In genomic region chr9:136710543-136710942, GRCh38 we compare ENCODE assay signal across 19 cellular contexts. TPM values are rescaled to one million over a fixed set of nuclear protein-coding genes. Genes with fewer than 3 reads are reported as not detected.
"Had no signal": no experiment of that assay in that cellular context is flagged by ENCODE, and none has a peak within 500 bp of the region (broad histone marks: within the 10 kb centered on the region; RNA-seq: fewer than 3 reads in every experiment).

No MANE protein-coding gene starts in this region.

- H3K36me3 Mint-ChIP-seq: naive thymus-derived CD4-positive, alpha-beta T cell had no signal

- H3K27me3 ChIP-seq: right lobe of liver had no signal

- H3K27ac ChIP-seq: esophagus muscularis mucosa, left lung, thoracic aorta had no signal

- H3K36me3 ChIP-seq: esophagus muscularis mucosa, left lung, right lobe of liver, thoracic aorta had no signal

- ATAC-seq: mucosa of descending colon; naive thymus-derived CD4-positive, alpha-beta T cell; right lobe of liver; stimulated activated naive CD8-positive, alpha-beta T cell treated with anti-CD3 and anti-CD28 coated beads, Interleukin-15, amount 100 ng/mL, for 72 hours had no signal

- H3K4me3 ChIP-seq: esophagus muscularis mucosa, left lung, mucosa of descending colon, right lobe of liver, thoracic aorta had no signal

- FAIRE-seq: colon, kidney had no signal

- DNase-seq: activated CD4-positive, CD25-positive, alpha-beta regulatory T cell treated with anti-CD3 and anti-CD28 coated beads, Interleukin-2, amount 50 U/mL, for 72 hours; hippocampal formation; kidney; left lung; mucosa of descending colon; naive thymus-derived CD4-positive, alpha-beta T cell; occipital lobe; right lobe of liver; stimulated activated naive CD8-positive, alpha-beta T cell treated with anti-CD3 and anti-CD28 coated beads, Interleukin-15, amount 100 ng/mL, for 72 hours; T-helper 9 cell had no signal

- H3K9me3 ChIP-seq: esophagus muscularis mucosa, left lung, mucosa of descending colon, right lobe of liver, thoracic aorta had no signal

- H3K4me3 Mint-ChIP-seq: activated T-helper 1 cell treated with anti-CD3 and anti-CD28 coated beads, Interleukin-12 subunit alpha, Interleukin-12 subunit beta, Interleukin-2, Interleukin-4 antibody, amounts not matched to agents 30 ng/mL and 10 ng/mL and 1 ng/mL, durations not matched to agents 14 hours and 24 hours and 36 hours had no signal

- H3K9me3 Mint-ChIP-seq: activated T-helper 1 cell treated with anti-CD3 and anti-CD28 coated beads, Interleukin-12 subunit alpha, Interleukin-12 subunit beta, Interleukin-2, Interleukin-4 antibody, amounts not matched to agents 30 ng/mL and 10 ng/mL and 1 ng/mL, durations not matched to agents 14 hours and 24 hours and 36 hours; naive thymus-derived CD4-positive, alpha-beta T cell; stimulated activated naive CD8-positive, alpha-beta T cell treated with anti-CD3 and anti-CD28 coated beads, Interleukin-15, amount 100 ng/mL, for 72 hours had no signal

- H3K27ac Mint-ChIP-seq: activated T-helper 1 cell treated with anti-CD3 and anti-CD28 coated beads, Interleukin-12 subunit alpha, Interleukin-12 subunit beta, Interleukin-2, Interleukin-4 antibody, amounts not matched to agents 30 ng/mL and 10 ng/mL and 1 ng/mL, durations not matched to agents 14 hours and 24 hours and 36 hours had no signal

RNA-seq across cellular contexts. Expression of gene DIPK1B, which starts 1.8 kb away (rescaled TPM):
- total RNA-seq: activated CD8-positive, alpha-beta memory T cell treated with anti-CD3 and anti-CD28 coated beads for 36 hours had no signal

RNA-seq across cellular contexts. Expression of gene LCN10, which starts 32.2 kb away (rescaled TPM):
- total RNA-seq: glomerular endothelial cell, occipital lobe had no signal

RNA-seq across cellular contexts. Expression of gene LCN6, which starts 37.8 kb away (rescaled TPM):
- total RNA-seq: activated CD8-positive, alpha-beta memory T cell treated with anti-CD3 and anti-CD28 coated beads for 36 hours; activated T-helper 1 cell treated with anti-CD3 and anti-CD28 coated beads, Interleukin-12 subunit alpha, Interleukin-12 subunit beta, Interleukin-2, Interleukin-4 antibody, amounts not matched to agents 30 ng/mL and 10 ng/mL and 1 ng/mL, durations not matched to agents 14 hours and 24 hours and 36 hours; glomerular endothelial cell; naive thymus-derived CD4-positive, alpha-beta T cell; occipital lobe; pulmonary artery endothelial cell had no signal

RNA-seq across cellular contexts. Expression of gene LCN8, which starts 47.5 kb away (rescaled TPM):
- total RNA-seq: activated CD8-positive, alpha-beta memory T cell treated with anti-CD3 and anti-CD28 coated beads for 36 hours; activated T-helper 1 cell treated with anti-CD3 and anti-CD28 coated beads, Interleukin-12 subunit alpha, Interleukin-12 subunit beta, Interleukin-2, Interleukin-4 antibody, amounts not matched to agents 30 ng/mL and 10 ng/mL and 1 ng/mL, durations not matched to agents 14 hours and 24 hours and 36 hours; cardiac septum; esophagus muscularis mucosa; glomerular endothelial cell; kidney; left lung; mucosa of descending colon; occipital lobe; pulmonary artery endothelial cell; right lobe of liver; thoracic aorta; ureter had no signal
